9 cellular contexts compared by ENCODE assay signal in the genomic region with DNA sequence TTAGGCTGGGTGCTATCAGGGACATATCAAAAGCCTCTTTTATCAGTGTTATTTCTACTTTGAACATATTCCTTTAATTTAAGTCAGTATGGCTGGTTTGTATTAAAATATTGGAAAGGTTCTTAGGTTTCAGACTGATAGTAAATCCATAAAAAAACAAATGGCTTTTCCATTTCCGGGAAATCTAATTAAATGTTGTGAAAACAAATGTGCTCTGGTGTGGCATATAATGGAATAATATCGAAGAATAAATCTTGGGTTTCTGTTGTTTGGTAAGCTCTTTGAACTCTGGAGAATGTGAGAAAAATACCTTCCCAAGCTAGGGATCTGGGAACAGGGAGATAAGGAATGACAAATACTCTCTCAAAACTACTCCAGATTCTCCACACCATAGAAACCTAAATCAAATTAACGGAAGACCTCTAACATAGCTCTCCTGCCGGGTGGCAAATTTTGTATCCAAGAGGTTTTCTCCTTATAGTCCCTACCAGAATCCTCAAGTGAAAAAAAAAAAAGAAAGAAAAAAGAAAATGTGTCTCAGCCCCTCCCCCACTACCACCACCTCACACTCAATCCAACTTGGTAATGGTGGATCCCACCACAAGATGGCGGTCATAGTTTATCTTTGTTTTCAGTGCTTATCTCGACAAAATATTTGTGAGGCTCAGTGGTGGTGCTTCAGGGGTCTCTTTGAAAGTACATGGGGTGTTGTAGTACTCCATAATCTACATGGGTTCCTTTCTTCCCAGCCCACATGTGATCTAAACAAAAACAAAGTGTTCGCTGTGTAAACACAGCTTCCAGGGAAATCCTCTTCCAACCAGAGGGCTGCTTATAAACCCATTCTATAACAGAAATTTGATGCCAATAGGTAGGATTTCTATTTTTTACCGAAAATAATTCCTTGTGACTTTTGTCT. TPM values are rescaled to one million over a fixed set of nuclear protein-coding genes. Genes with fewer than 3 reads are reported as not detected.
DNase-seq lines count a peak whose midpoint lies in the region; ATAC-seq and TF ChIP-seq lines count a peak whose summit lies in the region.
"Had no signal": no experiment of that assay in that cellular context is flagged by ENCODE, and none has a peak within 500 bp of the region (broad histone marks: within the 10 kb centered on the region; RNA-seq: fewer than 3 reads in every experiment).

No MANE protein-coding gene starts in this region.

- peak overlapping the region; percentile 94 for H2BK120ac ChIP-seq in IMR-90 (ENCODE audit: low read depth, low read length)

- no peak for ATAC-seq in IMR-90 (ENCODE audit: low read depth)
- ATAC-seq in SK-N-SH treated with all-trans-retinoic acid at 6 μM for 48 hours, result peak; percentile 39
- ATAC-seq in left colon, result peak; percentile 48
- ATAC-seq in HG02938 (IDR thresholded peaks at IDR 0.05; ENCODE audit: unreplicated experiment), result no peak
- no peak for ATAC-seq in GM21367 (IDR thresholded peaks at IDR 0.05; ENCODE audit: unreplicated experiment)

- no peak overlapping the region for H2AK9ac ChIP-seq in IMR-90 (replicated peaks; ENCODE audit: low read depth, low read length, poor library complexity)

- in situ Hi-C loops in IMR-90 (cut with MboI; ENCODE audit: low sequenced_read_pairs), result no loop called here

- DNase-seq in NCI-H2107 treated with DMSO at 0.1 percent for 48 hours (lab: John Stamatoyannopoulos, UW; ENCODE audit: unreplicated experiment) (peak; percentile 10), NCI-H2107 (lab: John Stamatoyannopoulos, UW) (no peak), IMR-90 (no peak), left colon (peak in 1 of 2 donors; percentile 27), GDM1 (lab: John Stamatoyannopoulos, UW) (no peak)

- no peaks in the 10 kb centered on the region for H3K27me3 ChIP-seq in IMR-90 (ENCODE audit: control insufficient read depth, insufficient read depth, low read length)

- H3K4me2 ChIP-seq in IMR-90 (ENCODE audit: low read depth, low read length), result no peak overlapping the region

- no peak overlapping the region for H3K23ac ChIP-seq in IMR-90 (ENCODE audit: low read depth, low read length)

- TF ChIP-seq POLR2A in IMR-90 (IDR thresholded peaks at IDR 0.05; ENCODE audit: low read depth, low read length), result no peak

- no CpG with 5 or more reads among the region's 8 CpGs for WGBS in IMR-90 (ENCODE audit: extremely low coverage in 2 of 2, insufficient read length in 1 of 2), 2 experiments

- peak overlapping the region; percentile 82 for H4K5ac ChIP-seq in IMR-90 (ENCODE audit: low read depth, low read length)

- intact Hi-C loops in IMR-90 (cut with micrococcal nuclease) (no loop called here), left colon (cut with DNase I, micrococcal nuclease) (no loop called here)

- H3K9ac ChIP-seq in IMR-90 (ENCODE audit: low read depth, low read length), result no peak overlapping the region

- H2AK5ac ChIP-seq in IMR-90 (ENCODE audit: low read depth, low read length), result peak overlapping the region; percentile 68; the same call in 1 of the 2 replicates

- no peaks in the 10 kb centered on the region for H3K9me3 ChIP-seq in IMR-90 (ENCODE audit: control insufficient read depth, insufficient read depth, low read length)

- CTCF ChIA-PET in IMR-90 (lab: Yijun Ruan, JAX), result no interaction called here

- H2AFZ ChIP-seq in IMR-90 (replicated peaks; ENCODE audit: low read length, poor library complexity), result no peak overlapping the region

- TF ChIP-seq CTCF in IMR-90 (conservative IDR thresholded peaks at IDR 0.05; ENCODE audit: low read depth, low read length), result peak; percentile 30; the same call in 1 of the 2 replicates

- peak overlapping the region; percentile 92 for H2BK15ac ChIP-seq in IMR-90 (ENCODE audit: low read depth, low read length)

- TF ChIP-seq RAD21 in IMR-90 (IDR thresholded peaks at IDR 0.05; ENCODE audit: low read length), result peak; percentile 20; the same call in 1 of the 2 replicates

- peak overlapping the region; percentile 55 to 87; a peak in 3 of 4 replicates for H4K8ac ChIP-seq in IMR-90 (ENCODE audit: low read depth in 2 of 2, low read length in 2 of 2)

- no peak overlapping the region; the same call in 1 of the 2 replicates for H3K27ac ChIP-seq in IMR-90 (ENCODE audit: insufficient read depth, low read length)

- H3K18ac ChIP-seq in IMR-90 (ENCODE audit: low read depth, low read length), result peak overlapping the region; percentile 88

- peaks cover 23% of the 10 kb centered on the region for H3K4me1 ChIP-seq in IMR-90 (ENCODE audit: control insufficient read depth, insufficient read depth, low read length)

- H2BK20ac ChIP-seq in IMR-90 (ENCODE audit: low read depth, low read length), result peak overlapping the region; percentile 91

- H3K4me3 ChIP-seq in IMR-90 (ENCODE audit: insufficient read depth, low read depth, low read length), result no peak overlapping the region

- H3K36me3 ChIP-seq in IMR-90 (ENCODE audit: control insufficient read depth, insufficient read depth, low read length), result no peaks in the 10 kb centered on the region

- POLR2A ChIA-PET in IMR-90 (lab: Charles Lee; ENCODE audit: unreplicated experiment), result no interaction called here

- peaks cover 16% of the 10 kb centered on the region; the same call in 1 of the 2 replicates for H3K9me1 ChIP-seq in IMR-90 (ENCODE audit: insufficient read depth, low read length)

- dilution Hi-C loops in IMR-90 (cut with HindIII; ENCODE audit: low sequenced_read_pairs, unreplicated experiment), result no loop called here

- peak overlapping the region; percentile 73; the same call in 1 of the 2 replicates for H3K4ac ChIP-seq in IMR-90 (ENCODE audit: low read depth, low read length)

- H3K14ac ChIP-seq in IMR-90 (replicated peaks; ENCODE audit: low read depth, low read length), result no peak overlapping the region

- BruUV-seq in IMR-90 (replicated peaks; lab: Mats Ljungman, UMichigan), result no TSS peak

- peak overlapping the region; percentile 70 for H4K91ac ChIP-seq in IMR-90 (ENCODE audit: insufficient read depth, low read depth, low read length)

- H3K79me1 ChIP-seq in IMR-90 (ENCODE audit: low read depth in 1 of 2, low read length in 2 of 2), result peaks cover 0 to 13% of the 10 kb centered on the region in 2 experiments; a peak in 2 of 4 replicates

- H2BK5ac ChIP-seq in IMR-90 (ENCODE audit: low read depth, low read length, poor library complexity, severe bottlenecking), result peak overlapping the region; percentile 86

- no peak overlapping the region for H3K56ac ChIP-seq in IMR-90 (ENCODE audit: extremely low read depth, insufficient read depth, low read length)

- no peaks in the 10 kb centered on the region for H4K20me1 ChIP-seq in IMR-90 (ENCODE audit: insufficient read depth, low read length)

TF ChIP-seq in IMR-90, 13 proteins besides CTCF, POLR2A, EP300 and RAD21:
- TF ChIP-seq SMC3 (IDR thresholded peaks at IDR 0.05; ENCODE audit: low read depth, low read length) (peak; percentile 21; the same call in 1 of the 2 replicates), CHD1 (IDR thresholded peaks at IDR 0.05; ENCODE audit: low read depth, low read length) (no peak)

TF ChIP-seq in SK-N-SH treated with all-trans-retinoic acid at 6 μM for 48 hours, 23 proteins besides CTCF, POLR2A, EP300 and RAD21:
- TF ChIP-seq TCF4 (CRISPR knock-in tag; IDR thresholded peaks at IDR 0.05; ENCODE audit: borderline replicate concordance), result peak; percentile 66; the same call in 1 of the 2 replicates
- TF ChIP-seq ISL1 (CRISPR knock-in tag; IDR thresholded peaks at IDR 0.05), result peak; percentile 90
- TF ChIP-seq ZNF70 (CRISPR knock-in tag; IDR thresholded peaks at IDR 0.05), result no peak

RNA-seq across cellular contexts. Expression of gene FST, which starts 54.6 kb away (rescaled TPM):
- 141 and 187 TPM in 2 replicates for total RNA-seq in IMR-90 (2012; rRNA removed)
- polyA plus RNA-seq in IMR-90 (2012; rRNA removed), result 195 and 238 TPM in 2 replicates
- 61.8 and 174 TPM in 2 replicates for polyA plus RNA-seq in IMR-90 (2012; cell fraction: cytosol; rRNA removed)
- 146 and 220 TPM in 2 replicates for polyA plus RNA-seq in IMR-90 (2012; cell fraction: nucleus; rRNA removed; ENCODE audit: low replicate concordance)
- total RNA-seq in left colon, result 1 to 10 TPM; 1.3 to 4.2 TPM
- total RNA-seq: activated CD8-positive, alpha-beta memory T cell treated with anti-CD3 and anti-CD28 coated beads for 36 hours had no signal

Comparison
In these comparisons a context has a peak if more than half of its experiments do, and no peak if none do; other contexts are left out.
1. ATAC-seq: peak in SK-N-SH treated with all-trans-retinoic acid at 6 μM for 48 hours (single experiment) and left colon (single experiment); none in IMR-90 (single experiment), HG02938 (single experiment) and GM21367 (single experiment).
2. RNA of gene FST, which starts 54.6 kb away (total RNA-seq): 141 to 187 TPM in IMR-90; 1.3 to 4.2 TPM in left colon; every median in the first group is over 10 times any median in the second.